Comparison of ENCODE assay signal across 1 cellular context in genomic region chr17:31803494-31804213, GRCh38.
TF ChIP-seq lines count a peak whose summit lies in the region.

No MANE protein-coding gene starts in this region.

TF ChIP-seq in HepG2, 621 proteins besides CTCF, POLR2A, EP300 and RAD21 (continued from another document and continues in another):
- 0 out of 2 replicates have a peak, but pooled peaks have one; percentile 70 for TF ChIP-seq SNAPC4 (CRISPR knock-in tag; IDR thresholded peaks at IDR 0.05)
- no peak for TF ChIP-seq CAMTA2 (CRISPR knock-in tag; IDR thresholded peaks at IDR 0.05; ENCODE audit: borderline replicate concordance)
- no peak for TF ChIP-seq GRHL1 (CRISPR knock-in tag; conservative IDR thresholded peaks at IDR 0.05)
- no peak for TF ChIP-seq MXI1 (IDR thresholded peaks at IDR 0.05; ENCODE audit: borderline replicate concordance, low read depth, low read length)
- TF ChIP-seq ZFY (CRISPR knock-in tag; IDR thresholded peaks at IDR 0.05) = peak; percentile 15; the same call in 1 of the 2 replicates
- TF ChIP-seq MATR3 (CRISPR knock-in tag; IDR thresholded peaks at IDR 0.05) = no peak
- TF ChIP-seq ZSCAN30 (CRISPR knock-in tag; IDR thresholded peaks at IDR 0.05) = no peak
- TF ChIP-seq ZNF549 (CRISPR knock-in tag; IDR thresholded peaks at IDR 0.05) = no peak
- TF ChIP-seq ZNF7 (CRISPR knock-in tag; IDR thresholded peaks at IDR 0.05) = no peak
- TF ChIP-seq ZC3H13 (CRISPR knock-in tag; IDR thresholded peaks at IDR 0.05) = peak; percentile 6; the same call in 1 of the 2 replicates
- TF ChIP-seq FOXJ3 (CRISPR knock-in tag; IDR thresholded peaks at IDR 0.05; ENCODE audit: borderline replicate concordance) = peak; percentile 96
- no peak; the same call in 1 of the 2 replicates for TF ChIP-seq TGIF2 (CRISPR knock-in tag; IDR thresholded peaks at IDR 0.05)
- no peak; the same call in 1 of the 2 replicates for TF ChIP-seq NKX3-1 (CRISPR knock-in tag; IDR thresholded peaks at IDR 0.05)
- TF ChIP-seq ZBTB38 (CRISPR knock-in tag; IDR thresholded peaks at IDR 0.05) = no peak
- TF ChIP-seq ARNTL (CRISPR knock-in tag; IDR thresholded peaks at IDR 0.05) = peak; percentile 91
- no peak; the same call in 1 of the 2 replicates for TF ChIP-seq BRF2 (CRISPR knock-in tag; IDR thresholded peaks at IDR 0.05)
- no peak for TF ChIP-seq ZNF616 (CRISPR knock-in tag; IDR thresholded peaks at IDR 0.05; ENCODE audit: low read depth)
- TF ChIP-seq TBP (CRISPR knock-in tag; IDR thresholded peaks at IDR 0.05) = no peak
- TF ChIP-seq ZNF12 (CRISPR knock-in tag; IDR thresholded peaks at IDR 0.05) = peak; percentile 73
- no peak for TF ChIP-seq HNRNPL (IDR thresholded peaks at IDR 0.05; ENCODE audit: low read depth, low read length)
- TF ChIP-seq ZNF484 (CRISPR knock-in tag; IDR thresholded peaks at IDR 0.05; ENCODE audit: borderline replicate concordance, low read depth) = no peak
- no peak for TF ChIP-seq GTF2F1 (IDR thresholded peaks at IDR 0.05; ENCODE audit: low read length)
- no peak for TF ChIP-seq ZNF34 (CRISPR knock-in tag; IDR thresholded peaks at IDR 0.05; ENCODE audit: borderline replicate concordance)
- no peak for TF ChIP-seq RFX1 (IDR thresholded peaks at IDR 0.05)
- TF ChIP-seq EHMT2 (IDR thresholded peaks at IDR 0.05; ENCODE audit: borderline replicate concordance, low read depth, low read length) = no peak; the same call in 1 of the 2 replicates
- no peak for TF ChIP-seq RAD51 (IDR thresholded peaks at IDR 0.05; ENCODE audit: borderline replicate concordance)
- peak; percentile 46 for TF ChIP-seq ELF4 (CRISPR knock-in tag; IDR thresholded peaks at IDR 0.05; ENCODE audit: borderline replicate concordance)
- peak; percentile 74 for TF ChIP-seq SOX13 (IDR thresholded peaks at IDR 0.05)
- peak in 1 of 2 experiments; percentile 94; a peak in 2 of 4 replicates for TF ChIP-seq SOX13 (CRISPR knock-in tag; conservative IDR thresholded peaks at IDR 0.05 in 1 of 2, IDR thresholded peaks at IDR 0.05 in 1 of 2)
- TF ChIP-seq SSRP1 (CRISPR knock-in tag; IDR thresholded peaks at IDR 0.05) = no peak
- peak; percentile 64; the same call in 1 of the 2 replicates for TF ChIP-seq ZNF556 (CRISPR knock-in tag; IDR thresholded peaks at IDR 0.05; ENCODE audit: borderline replicate concordance)
- peak; percentile 88 for TF ChIP-seq ZMAT3 (CRISPR knock-in tag; conservative IDR thresholded peaks at IDR 0.05)
- TF ChIP-seq ZBTB20 (CRISPR knock-in tag; IDR thresholded peaks at IDR 0.05; ENCODE audit: borderline replicate concordance, low read depth) = peak; percentile 89; the same call in 1 of the 2 replicates
- 0 out of 2 replicates have a peak, but pooled peaks have one; percentile 33 for TF ChIP-seq ZNF547 (CRISPR knock-in tag; IDR thresholded peaks at IDR 0.05)
- TF ChIP-seq KLF16 (CRISPR knock-in tag; IDR thresholded peaks at IDR 0.05) = peak in 1 of 2 experiments; percentile 87; a peak in 2 of 4 replicates
- TF ChIP-seq, protein P1, sequence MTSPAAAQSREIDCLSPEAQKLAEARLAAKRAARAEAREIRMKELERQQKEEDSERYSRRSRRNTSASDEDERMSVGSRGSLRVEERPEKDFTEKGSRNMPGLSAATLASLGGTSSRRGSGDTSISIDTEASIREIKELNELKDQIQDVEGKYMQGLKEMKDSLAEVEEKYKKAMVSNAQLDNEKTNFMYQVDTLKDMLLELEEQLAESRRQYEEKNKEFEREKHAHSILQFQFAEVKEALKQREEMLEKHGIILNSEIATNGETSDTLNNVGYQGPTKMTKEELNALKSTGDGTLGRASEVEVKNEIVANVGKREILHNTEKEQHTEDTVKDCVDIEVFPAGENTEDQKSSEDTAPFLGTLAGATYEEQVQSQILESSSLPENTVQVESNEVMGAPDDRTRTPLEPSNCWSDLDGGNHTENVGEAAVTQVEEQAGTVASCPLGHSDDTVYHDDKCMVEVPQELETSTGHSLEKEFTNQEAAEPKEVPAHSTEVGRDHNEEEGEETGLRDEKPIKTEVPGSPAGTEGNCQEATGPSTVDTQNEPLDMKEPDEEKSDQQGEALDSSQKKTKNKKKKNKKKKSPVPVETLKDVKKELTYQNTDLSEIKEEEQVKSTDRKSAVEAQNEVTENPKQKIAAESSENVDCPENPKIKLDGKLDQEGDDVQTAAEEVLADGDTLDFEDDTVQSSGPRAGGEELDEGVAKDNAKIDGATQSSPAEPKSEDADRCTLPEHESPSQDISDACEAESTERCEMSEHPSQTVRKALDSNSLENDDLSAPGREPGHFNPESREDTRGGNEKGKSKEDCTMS (CRISPR knock-in tag; conservative IDR thresholded peaks at IDR 0.05) = no peak
- TF ChIP-seq, protein P2, sequence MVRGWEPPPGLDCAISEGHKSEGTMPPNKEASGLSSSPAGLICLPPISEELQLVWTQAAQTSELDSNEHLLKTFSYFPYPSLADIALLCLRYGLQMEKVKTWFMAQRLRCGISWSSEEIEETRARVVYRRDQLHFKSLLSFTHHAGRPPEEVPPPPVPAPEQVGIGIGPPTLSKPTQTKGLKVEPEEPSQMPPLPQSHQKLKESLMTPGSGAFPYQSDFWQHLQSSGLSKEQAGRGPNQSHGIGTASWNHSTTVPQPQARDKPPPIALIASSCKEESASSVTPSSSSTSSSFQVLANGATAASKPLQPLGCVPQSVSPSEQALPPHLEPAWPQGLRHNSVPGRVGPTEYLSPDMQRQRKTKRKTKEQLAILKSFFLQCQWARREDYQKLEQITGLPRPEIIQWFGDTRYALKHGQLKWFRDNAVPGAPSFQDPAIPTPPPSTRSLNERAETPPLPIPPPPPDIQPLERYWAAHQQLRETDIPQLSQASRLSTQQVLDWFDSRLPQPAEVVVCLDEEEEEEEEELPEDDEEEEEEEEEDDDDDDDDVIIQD (CRISPR knock-in tag; IDR thresholded peaks at IDR 0.05; ENCODE audit: low read depth) = peak; percentile 76
- peak; percentile 40; the same call in 1 of the 2 replicates for TF ChIP-seq DNMT3B (CRISPR knock-in tag; conservative IDR thresholded peaks at IDR 0.05)
- peak; percentile 92 for TF ChIP-seq SIX4 (CRISPR knock-in tag; IDR thresholded peaks at IDR 0.05)
- peak; percentile 43; the same call in 1 of the 2 replicates for TF ChIP-seq ZNF605 (CRISPR knock-in tag; IDR thresholded peaks at IDR 0.05)
- peak; percentile 91 for TF ChIP-seq SAP130 (CRISPR knock-in tag; IDR thresholded peaks at IDR 0.05; ENCODE audit: low read depth)
- TF ChIP-seq, protein P3, sequence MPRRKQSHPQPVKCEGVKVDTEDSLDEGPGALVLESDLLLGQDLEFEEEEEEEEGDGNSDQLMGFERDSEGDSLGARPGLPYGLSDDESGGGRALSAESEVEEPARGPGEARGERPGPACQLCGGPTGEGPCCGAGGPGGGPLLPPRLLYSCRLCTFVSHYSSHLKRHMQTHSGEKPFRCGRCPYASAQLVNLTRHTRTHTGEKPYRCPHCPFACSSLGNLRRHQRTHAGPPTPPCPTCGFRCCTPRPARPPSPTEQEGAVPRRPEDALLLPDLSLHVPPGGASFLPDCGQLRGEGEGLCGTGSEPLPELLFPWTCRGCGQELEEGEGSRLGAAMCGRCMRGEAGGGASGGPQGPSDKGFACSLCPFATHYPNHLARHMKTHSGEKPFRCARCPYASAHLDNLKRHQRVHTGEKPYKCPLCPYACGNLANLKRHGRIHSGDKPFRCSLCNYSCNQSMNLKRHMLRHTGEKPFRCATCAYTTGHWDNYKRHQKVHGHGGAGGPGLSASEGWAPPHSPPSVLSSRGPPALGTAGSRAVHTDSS (CRISPR knock-in tag; conservative IDR thresholded peaks at IDR 0.05) = no peak
- TF ChIP-seq ZNF329 (CRISPR knock-in tag; IDR thresholded peaks at IDR 0.05; ENCODE audit: low read depth) = no peak
- peak; percentile 78 for TF ChIP-seq TCF7 (IDR thresholded peaks at IDR 0.05; ENCODE audit: low read depth)
- TF ChIP-seq PBX2 (CRISPR knock-in tag; IDR thresholded peaks at IDR 0.05) = no peak
- no peak for TF ChIP-seq ZNF101 (CRISPR knock-in tag; IDR thresholded peaks at IDR 0.05; ENCODE audit: borderline replicate concordance, low read depth)
- peak; percentile 91 for TF ChIP-seq PPARG (CRISPR knock-in tag; conservative IDR thresholded peaks at IDR 0.05)
- peak; percentile 49; the same call in 1 of the 2 replicates for TF ChIP-seq AKAP8 (CRISPR knock-in tag; IDR thresholded peaks at IDR 0.05)
- TF ChIP-seq CBFB (CRISPR knock-in tag; IDR thresholded peaks at IDR 0.05) = 0 out of 2 replicates have a peak, but pooled peaks have one; percentile 42
- TF ChIP-seq, protein P4, sequence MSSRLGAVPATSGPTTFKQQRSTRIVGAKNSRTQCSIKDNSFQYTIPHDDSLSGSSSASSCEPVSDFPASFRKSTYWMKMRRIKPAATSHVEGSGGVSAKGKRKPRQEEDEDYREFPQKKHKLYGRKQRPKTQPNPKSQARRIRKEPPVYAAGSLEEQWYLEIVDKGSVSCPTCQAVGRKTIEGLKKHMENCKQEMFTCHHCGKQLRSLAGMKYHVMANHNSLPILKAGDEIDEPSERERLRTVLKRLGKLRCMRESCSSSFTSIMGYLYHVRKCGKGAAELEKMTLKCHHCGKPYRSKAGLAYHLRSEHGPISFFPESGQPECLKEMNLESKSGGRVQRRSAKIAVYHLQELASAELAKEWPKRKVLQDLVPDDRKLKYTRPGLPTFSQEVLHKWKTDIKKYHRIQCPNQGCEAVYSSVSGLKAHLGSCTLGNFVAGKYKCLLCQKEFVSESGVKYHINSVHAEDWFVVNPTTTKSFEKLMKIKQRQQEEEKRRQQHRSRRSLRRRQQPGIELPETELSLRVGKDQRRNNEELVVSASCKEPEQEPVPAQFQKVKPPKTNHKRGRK (CRISPR knock-in tag; IDR thresholded peaks at IDR 0.05) = no peak
- TF ChIP-seq MEIS2 (CRISPR knock-in tag; IDR thresholded peaks at IDR 0.05) = peak; percentile 87
- TF ChIP-seq THAP8 (CRISPR knock-in tag; IDR thresholded peaks at IDR 0.05; ENCODE audit: borderline replicate concordance) = no peak
